ENCODE assay signal across 8 cellular contexts in genomic region chr17:75271233-75271954, GRCh38. TPM values are rescaled to one million over a fixed set of nuclear protein-coding genes. Genes with fewer than 3 reads are reported as not detected.
DNase-seq lines count a peak whose midpoint lies in the region; ATAC-seq lines count a peak whose summit lies in the region.

No MANE protein-coding gene starts in this region.

- H3K27me3 ChIP-seq in effector memory CD4-positive, alpha-beta T cell (replicated peaks; ENCODE audit: control insufficient read depth, insufficient read depth, low read length, poor library complexity, severe bottlenecking): no peaks in the 10 kb centered on the region

- WGBS in mesodermal cell (ENCODE audit: insufficient coverage in 2 of 2), 2 experiments: 1 to 2% methylated on average over 49 to 72 of the region's 74 CpGs

- peak; percentile 68 for ATAC-seq in GM18868 (IDR thresholded peaks at IDR 0.05; ENCODE audit: unreplicated experiment)
- peak; percentile 64 for ATAC-seq in HG03103 (IDR thresholded peaks at IDR 0.05; ENCODE audit: low read depth, unreplicated experiment)

- peaks cover 35% of the 10 kb centered on the region for H3K36me3 Mint-ChIP-seq in activated CD4-positive, alpha-beta memory T cell treated with anti-CD3 and anti-CD28 coated beads, Interleukin-2, amount 10 ng/mL, durations not matched to agents 7 days and 5 days (ENCODE audit: low read depth)

- H3K27ac Mint-ChIP-seq in activated CD4-positive, alpha-beta memory T cell treated with anti-CD3 and anti-CD28 coated beads, Interleukin-2, amount 10 ng/mL, durations not matched to agents 7 days and 5 days: peak overlapping the region; percentile 89

- H3K4me3 Mint-ChIP-seq in activated CD4-positive, alpha-beta memory T cell treated with anti-CD3 and anti-CD28 coated beads, Interleukin-2, amount 10 ng/mL, durations not matched to agents 7 days and 5 days: peak overlapping the region; percentile 85

- peak; percentile 92 for DNase-seq in AG08395 (ENCODE audit: low spot score)
- peak; percentile 26 for DNase-seq in NCI-H524 treated with DMSO at 0.1 percent for 48 hours (lab: John Stamatoyannopoulos, UW)
- peak; percentile 92 for DNase-seq in activated CD4-positive, alpha-beta memory T cell treated with anti-CD3 and anti-CD28 coated beads, Interleukin-2, amount 10 ng/mL, durations not matched to agents 7 days and 5 days
- peak; percentile 74 to 79 (median 76) for DNase-seq in effector memory CD4-positive, alpha-beta T cell
- DNase-seq in stimulated activated CD8-positive, alpha-beta memory T cell treated with anti-CD3 and anti-CD28 coated beads, Interleukin-15, amount 100 ng/mL, for 4 hours (ENCODE audit: low read depth in 2 of 2): peak; percentile 70 to 84

- H3K36me3 ChIP-seq in effector memory CD4-positive, alpha-beta T cell (ENCODE audit: control insufficient read depth, insufficient read depth, low read length): peaks cover 8% of the 10 kb centered on the region
- H3K36me3 ChIP-seq in mesodermal cell (ENCODE audit: control insufficient read depth, insufficient read depth, low read length): peaks cover 8% of the 10 kb centered on the region

- peaks cover 20% of the 10 kb centered on the region for H3K4me1 ChIP-seq in effector memory CD4-positive, alpha-beta T cell (ENCODE audit: control insufficient read depth, insufficient read depth, low read length, poor library complexity, severe bottlenecking)
- H3K4me1 ChIP-seq in mesodermal cell (ENCODE audit: control insufficient read depth, insufficient read depth, low read length, poor library complexity, severe bottlenecking): peaks cover 10% of the 10 kb centered on the region

- peak overlapping the region; percentile 84 for H3K27ac ChIP-seq in effector memory CD4-positive, alpha-beta T cell (ENCODE audit: insufficient read depth, low read length, poor library complexity, severe bottlenecking)
- H3K27ac ChIP-seq in mesodermal cell (ENCODE audit: low read depth, low read length, severe bottlenecking): no peak overlapping the region

- no peaks in the 10 kb centered on the region for H3K27me3 Mint-ChIP-seq in activated CD4-positive, alpha-beta memory T cell treated with anti-CD3 and anti-CD28 coated beads, Interleukin-2, amount 10 ng/mL, durations not matched to agents 7 days and 5 days

- CTCF ChIA-PET in activated CD4-positive, alpha-beta memory T cell treated with anti-CD3 and anti-CD28 coated beads, Interleukin-2, amount 10 ng/mL, durations not matched to agents 7 days and 5 days (lab: Charles Lee): interaction anchor here (0.6 to 4.9 kb wide), 56 partner anchors 8 to 512 kb away, joined by 3 to 121 read pairs (median 4); partner anchors contain the start of genes CDR2L, GGA3, GRB2 and MRPS7

- peaks cover 47% of the 10 kb centered on the region for H3K4me1 Mint-ChIP-seq in activated CD4-positive, alpha-beta memory T cell treated with anti-CD3 and anti-CD28 coated beads, Interleukin-2, amount 10 ng/mL, durations not matched to agents 7 days and 5 days

- H3K4me3 ChIP-seq in effector memory CD4-positive, alpha-beta T cell (ENCODE audit: insufficient read depth, low read depth, low read length, poor library complexity, severe bottlenecking): peak overlapping the region; percentile 66
- H3K4me3 ChIP-seq in mesodermal cell (ENCODE audit: extremely low read depth, insufficient read depth, low read length, poor library complexity, severe bottlenecking): peak overlapping the region; percentile 85

- no peaks in the 10 kb centered on the region for H3K9me3 Mint-ChIP-seq in activated CD4-positive, alpha-beta memory T cell treated with anti-CD3 and anti-CD28 coated beads, Interleukin-2, amount 10 ng/mL, durations not matched to agents 7 days and 5 days

- H3K9me3 ChIP-seq in effector memory CD4-positive, alpha-beta T cell (ENCODE audit: control insufficient read depth, low read length): no peaks in the 10 kb centered on the region
- H3K9me3 ChIP-seq in mesodermal cell (ENCODE audit: control insufficient read depth, low read length): no peaks in the 10 kb centered on the region

- POLR2A ChIA-PET in activated CD4-positive, alpha-beta memory T cell treated with anti-CD3 and anti-CD28 coated beads, Interleukin-2, amount 10 ng/mL, durations not matched to agents 7 days and 5 days (lab: Charles Lee): interaction anchor here (0.6 to 6.5 kb wide), 41 partner anchors 10 to 522 kb away, joined by 3 to 183 read pairs (median 5); partner anchors contain the start of genes FDXR, GGA3, GRB2 and JPT1

RNA-seq across cellular contexts. Expression of gene MIF4GD, which starts 0.4 kb away (rescaled TPM):
- 10 to 100 TPM; 54.8 to 60.3 TPM for total RNA-seq in activated CD4-positive, alpha-beta memory T cell treated with anti-CD3 and anti-CD28 coated beads, Interleukin-2, amount 10 ng/mL, durations not matched to agents 7 days and 5 days
- polyA plus RNA-seq in mesodermal cell (2013, experiment 1 of 2): 14.3 TPM
- 14.6 TPM for polyA plus RNA-seq in mesodermal cell (2013, experiment 2 of 2)

RNA-seq across cellular contexts. Expression of gene MRPS7, which starts 9.7 kb away (rescaled TPM):
- 10 to 100 TPM; 39.7 to 40.0 TPM for total RNA-seq in activated CD4-positive, alpha-beta memory T cell treated with anti-CD3 and anti-CD28 coated beads, Interleukin-2, amount 10 ng/mL, durations not matched to agents 7 days and 5 days
- polyA plus RNA-seq in mesodermal cell (2013, experiment 1 of 2): 89.9 TPM
- 91.4 TPM for polyA plus RNA-seq in mesodermal cell (2013, experiment 2 of 2)

RNA-seq across cellular contexts. Expression of gene GGA3, which starts 10.0 kb away (rescaled TPM):
- 10 to 100 TPM; 73.4 to 79.4 TPM for total RNA-seq in activated CD4-positive, alpha-beta memory T cell treated with anti-CD3 and anti-CD28 coated beads, Interleukin-2, amount 10 ng/mL, durations not matched to agents 7 days and 5 days
- 26.9 TPM for polyA plus RNA-seq in mesodermal cell (2013, experiment 1 of 2)
- polyA plus RNA-seq in mesodermal cell (2013, experiment 2 of 2): 22.3 TPM

RNA-seq across cellular contexts. Expression of gene SLC25A19, which starts 17.8 kb away (rescaled TPM):
- total RNA-seq in activated CD4-positive, alpha-beta memory T cell treated with anti-CD3 and anti-CD28 coated beads, Interleukin-2, amount 10 ng/mL, durations not matched to agents 7 days and 5 days: 10 to 100 TPM; 24.3 to 27.9 TPM
- polyA plus RNA-seq in mesodermal cell (2013, experiment 1 of 2): 4.2 TPM
- polyA plus RNA-seq in mesodermal cell (2013, experiment 2 of 2): 6.1 TPM

Comparison
In these comparisons a context has a peak if more than half of its experiments do, and no peak if none do; other contexts are left out.
1. DNase-seq: peak in every context shown above with its lines; median percentile 92 in AG08395; 92 in activated CD4-positive, alpha-beta memory T cell treated with anti-CD3 and anti-CD28 coated beads, Interleukin-2, amount 10 ng/mL, durations not matched to agents 7 days and 5 days; 77 in stimulated activated CD8-positive, alpha-beta memory T cell treated with anti-CD3 and anti-CD28 coated beads, Interleukin-15, amount 100 ng/mL, for 4 hours; 76 in effector memory CD4-positive, alpha-beta T cell; 26 in NCI-H524 treated with DMSO at 0.1 percent for 48 hours.